ENCODE assay signal across 8 cellular contexts in genomic region chr9:137028013-137028280, GRCh38. TPM values are rescaled to one million over a fixed set of nuclear protein-coding genes. Genes with fewer than 3 reads are reported as not detected.
DNase-seq lines count a peak whose midpoint lies in the region; ATAC-seq and TF ChIP-seq lines count a peak whose summit lies in the region.

ABCA2 (minus strand) TSS chr9:137028237; CDS start chr9:137028140, 97 bp downstream.

- TF ChIP-seq CTCF in mammary epithelial cell (conservative IDR thresholded peaks at IDR 0.05 in 1 of 2, IDR thresholded peaks at IDR 0.05 in 1 of 2; ENCODE audit: extremely low read depth in 1 of 2, insufficient read depth in 1 of 2, low read depth in 1 of 2, low read length in 2 of 2): no peak
- TF ChIP-seq CTCF in lower leg skin (IDR thresholded peaks at IDR 0.05): no peak

- no CpG with 5 or more reads among the region's 45 CpGs for WGBS in mammary epithelial cell (ENCODE audit: low coverage, missing lambda C conversion rate)
- no CpG with 5 or more reads among the region's 45 CpGs for WGBS in lower leg skin, 2 donors
- WGBS in thymus: under 1% methylated on average over 40 of the region's 45 CpGs

- no peak for DNase-seq in stimulated activated naive CD8-positive, alpha-beta T cell treated with anti-CD3 and anti-CD28 coated beads, Interleukin-15, Interleukin-2, amounts not matched to agents 100 U/mL and 50 U/mL, for 24 hours
- DNase-seq in mammary epithelial cell (no peak), lower leg skin (ENCODE audit: low spot score in 2 of 2) (no peak), NAMALWA (ENCODE audit: low spot score) (no peak), 8988T (no peak), superior temporal gyrus (ENCODE audit: extremely low spot score) (no peak)

- CTCF ChIA-PET in mammary epithelial cell (lab: Charles Lee; ENCODE audit: low non-redundant PET): no interaction called here

- dilution Hi-C loops in mammary epithelial cell (cut with HindIII; ENCODE audit: low sequenced_read_pairs): loop anchor here (5.0 kb wide), 7 partner anchors 54 to 541 kb away; partner anchors contain the start of genes AJM1 and RABL6

- no peak within 1 kb of the TSS for H3K27ac ChIP-seq in mammary epithelial cell (ENCODE audit: insufficient read depth, low read depth, low read length)
- H3K27ac ChIP-seq in thymus (ENCODE audit: low read depth): peak within 1 kb of the TSS; percentile 11

- H4K20me1 ChIP-seq in mammary epithelial cell (ENCODE audit: insufficient read depth, low read length): no peaks in the 10 kb centered on the region

- no peaks in the 10 kb centered on the region for H3K79me2 ChIP-seq in mammary epithelial cell (ENCODE audit: insufficient read depth, low read length)

- TF ChIP-seq POLR2A in lower leg skin (IDR thresholded peaks at IDR 0.05): no peak

- H3K4me3 ChIP-seq in mammary epithelial cell (replicated peaks in 1 of 3; ENCODE audit: insufficient read depth in 1 of 3, low read depth in 2 of 3, low read length in 3 of 3) (peak within 1 kb of the TSS; percentile 35 to 57 (median 53)), lower leg skin (ENCODE audit: low read depth, poor library complexity, severe bottlenecking) (peak within 1 kb of the TSS; percentile 25), thymus (ENCODE audit: low read length) (peak within 1 kb of the TSS; percentile 54)

- H3K36me3 ChIP-seq in mammary epithelial cell (ENCODE audit: insufficient read depth, low read length): no peaks in the 10 kb centered on the region
- H3K36me3 ChIP-seq in thymus (ENCODE audit: control insufficient read depth, insufficient read depth): no peaks in the 10 kb centered on the region

- peak within 1 kb of the TSS; percentile 76 for H3K4me3 Mint-ChIP-seq in stimulated activated naive CD8-positive, alpha-beta T cell treated with anti-CD3 and anti-CD28 coated beads, Interleukin-15, Interleukin-2, amounts not matched to agents 100 ng/mL and 50 ng/mL, for 24 hours

- H3K4me1 ChIP-seq in mammary epithelial cell (ENCODE audit: insufficient read depth, low read length): peaks cover 41% of the 10 kb centered on the region
- H3K4me1 ChIP-seq in thymus (ENCODE audit: control insufficient read depth, insufficient read depth, low read length): peaks cover 13% of the 10 kb centered on the region

- no peak within 1 kb of the TSS for H3K9ac ChIP-seq in mammary epithelial cell (ENCODE audit: insufficient read depth, low read length)

- H3K9me3 Mint-ChIP-seq in stimulated activated naive CD8-positive, alpha-beta T cell treated with anti-CD3 and anti-CD28 coated beads, Interleukin-15, Interleukin-2, amounts not matched to agents 100 ng/mL and 50 ng/mL, for 24 hours: no peaks in the 10 kb centered on the region

- H3K36me3 Mint-ChIP-seq in stimulated activated naive CD8-positive, alpha-beta T cell treated with anti-CD3 and anti-CD28 coated beads, Interleukin-15, Interleukin-2, amounts not matched to agents 100 ng/mL and 50 ng/mL, for 24 hours (ENCODE audit: low read depth): no peaks in the 10 kb centered on the region

- peak within 1 kb of the TSS; percentile 75 for H2AFZ ChIP-seq in mammary epithelial cell (ENCODE audit: low read depth, low read length)

- no peaks in the 10 kb centered on the region for H3K27me3 Mint-ChIP-seq in stimulated activated naive CD8-positive, alpha-beta T cell treated with anti-CD3 and anti-CD28 coated beads, Interleukin-15, Interleukin-2, amounts not matched to agents 100 ng/mL and 50 ng/mL, for 24 hours

- peak within 1 kb of the TSS; percentile 99 for H3K4me2 ChIP-seq in mammary epithelial cell (ENCODE audit: insufficient read depth, low read depth, low read length)

- in situ Hi-C loops in mammary epithelial cell (cut with MboI; ENCODE audit: low sequenced_read_pairs in 2 of 2): loop anchor here in 1 of 2 donors (25.0 kb wide), 1 partner anchor 241 kb away; the partner anchor contains the start of genes CCDC183 and TMEM141

- intact Hi-C loops in mammary epithelial cell (cut with micrococcal nuclease) (no loop called here), lower leg skin (cut with DNase I; ENCODE audit: low total_unique reads) (no loop called here)

- peaks cover 40% of the 10 kb centered on the region for H3K4me1 Mint-ChIP-seq in stimulated activated naive CD8-positive, alpha-beta T cell treated with anti-CD3 and anti-CD28 coated beads, Interleukin-15, Interleukin-2, amounts not matched to agents 100 ng/mL and 50 ng/mL, for 24 hours (ENCODE audit: low read depth)

- peak within 1 kb of the TSS; percentile 18 for H3K27ac Mint-ChIP-seq in stimulated activated naive CD8-positive, alpha-beta T cell treated with anti-CD3 and anti-CD28 coated beads, Interleukin-15, Interleukin-2, amounts not matched to agents 100 ng/mL and 50 ng/mL, for 24 hours

- no peaks in the 10 kb centered on the region for H3K27me3 ChIP-seq in mammary epithelial cell (ENCODE audit: insufficient read depth, low read length)
- peaks cover 27% of the 10 kb centered on the region for H3K27me3 ChIP-seq in thymus (ENCODE audit: control insufficient read depth, insufficient read depth)

- no peak for ATAC-seq in stimulated activated naive CD8-positive, alpha-beta T cell treated with anti-CD3 and anti-CD28 coated beads, Interleukin-15, Interleukin-2, amounts not matched to agents 100 U/mL and 50 U/mL, for 24 hours

- H3K9me3 ChIP-seq in mammary epithelial cell (replicated peaks; ENCODE audit: insufficient read depth, low read length) (no peaks in the 10 kb centered on the region), thymus (ENCODE audit: control insufficient read depth) (no peaks in the 10 kb centered on the region)

- no TSS peak for BruUV-seq in mammary epithelial cell (replicated peaks; lab: Mats Ljungman, UMichigan)

RNA-seq across cellular contexts. Expression of gene ABCA2, which starts in this region (rescaled TPM):
- 10 to 100 TPM; 28.8 to 44.3 TPM for total RNA-seq in mammary epithelial cell
- 24.9 TPM for polyA plus RNA-seq in mammary epithelial cell
- polyA minus RNA-seq in mammary epithelial cell: 45.9 TPM
- total RNA-seq in lower leg skin: 10 to 100 TPM; 18.2 to 27.6 (median 23.7) TPM
- 37.3 TPM for polyA plus RNA-seq in thymus
